Comparison of ENCODE assay signal across 1 cellular context in genomic region chr19:51719251-51719901, GRCh38.
TF ChIP-seq lines count a peak whose summit lies in the region.

No MANE protein-coding gene starts in this region.

TF ChIP-seq in SK-N-SH, 30 proteins besides CTCF, POLR2A, EP300 and RAD21 (continued from another document):
- TF ChIP-seq PBX3 (IDR thresholded peaks at IDR 0.05) (no peak), SIN3A (IDR thresholded peaks at IDR 0.05; ENCODE audit: borderline replicate concordance, low read depth, low read length) (no peak), IRF3 (IDR thresholded peaks at IDR 0.05; ENCODE audit: low read depth, low read length) (no peak), ELF1 (IDR thresholded peaks at IDR 0.05) (no peak), REST (IDR thresholded peaks at IDR 0.05; ENCODE audit: low read depth, low read length) (no peak), JUND (IDR thresholded peaks at IDR 0.05) (no peak), ZBTB33 (IDR thresholded peaks at IDR 0.05; ENCODE audit: borderline replicate concordance, low read depth) (no peak), TCF12 (IDR thresholded peaks at IDR 0.05) (no peak), TEAD4 (IDR thresholded peaks at IDR 0.05; ENCODE audit: borderline replicate concordance, insufficient read depth) (no peak)
